In genomic region chr2:39128919-39129391, GRCh38 we compare ENCODE assay signal across 8 cellular contexts. TPM values are rescaled to one million over a fixed set of nuclear protein-coding genes. Genes with fewer than 3 reads are reported as not detected.
A peak's percentile ranks its signal among the peaks of the same experiment; 100 is the strongest.
DNase-seq lines count a peak whose midpoint lies in the region; ATAC-seq, FAIRE-seq and TF ChIP-seq lines count a peak whose summit lies in the region.

No MANE protein-coding gene starts in this region.

- TF ChIP-seq EP300 in GM12878 (IDR thresholded peaks at IDR 0.05; ENCODE audit: borderline replicate concordance in 1 of 2, control insufficient read depth in 1 of 2, low read depth in 2 of 2, low read length in 2 of 2): peak in 1 of 2 experiments; percentile 18; a peak in 1 of 4 replicates

- RAD21 ChIA-PET in GM12878 (lab: Charles Lee; ENCODE audit: unreplicated experiment): interaction anchor here (0.7 to 1.8 kb wide), 5 partner anchors 10 to 101 kb away, joined by 3 to 7 read pairs (median 6); no protein-coding TSS in a partner anchor

- H3K27ac ChIP-seq in GM12878 (ENCODE audit: control insufficient read depth, insufficient read depth): peak overlapping the region; percentile 56
- H3K27ac ChIP-seq in substantia nigra (ENCODE audit: low read depth, low read length, poor library complexity, severe bottlenecking): no peak overlapping the region

- peaks cover 18% of the 10 kb centered on the region for H3K4me1 ChIP-seq in GM12878 (ENCODE audit: control insufficient read depth, insufficient read depth, low read length)

- no TSS peak for BruUV-seq in GM12878 (replicated peaks; lab: Mats Ljungman, UMichigan)

- no peak for TF ChIP-seq CTCF in GM12878 (IDR thresholded peaks at IDR 0.05 in 2 of 3, conservative IDR thresholded peaks at IDR 0.05 in 1 of 3; ENCODE audit: control insufficient read depth in 2 of 3, extremely low read depth in 1 of 3, insufficient read depth in 1 of 3, low read depth in 3 of 3, low read length in 3 of 3)

- no peaks in the 10 kb centered on the region for H3K27me3 ChIP-seq in GM12878 (replicated peaks in 1 of 2; ENCODE audit: control insufficient read depth in 2 of 2, insufficient read depth in 2 of 2, low read length in 1 of 2)

- H3K9ac ChIP-seq in GM12878 (ENCODE audit: control insufficient read depth, insufficient read depth, low read length): no peak overlapping the region

- H3K9me3 ChIP-seq in GM12878 (replicated peaks; ENCODE audit: control insufficient read depth, insufficient read depth, low read length): no peaks in the 10 kb centered on the region

- DNase-seq in GM12892 (ENCODE audit: insufficient read length) (no peak), OCI-M1 (lab: John Stamatoyannopoulos, UW) (peak; percentile 88), GM12878 (ENCODE audit: low read depth, low spot score) (peak; percentile 74), NCI-H345 (lab: John Stamatoyannopoulos, UW) (no peak), substantia nigra (lab: John Stamatoyannopoulos, UW) (no peak), NCI-H446 (lab: John Stamatoyannopoulos, UW) (no peak)
- peak; percentile 24 for DNase-seq in stimulated activated CD8-positive, alpha-beta memory T cell treated with anti-CD3 and anti-CD28 coated beads, Interleukin-2, amount 100 ng/mL, for 1 hour (ENCODE audit: low read depth in 2 of 2)

- intact Hi-C loops in GM12878 (cut with micrococcal nuclease; ENCODE audit: unreplicated experiment): loop anchor here (10.0 kb wide), 1 partner anchor 514 kb away; no protein-coding TSS in a partner anchor

- ATAC-seq in HG02759 (IDR thresholded peaks at IDR 0.05; ENCODE audit: unreplicated experiment): peak; percentile 46
- peak; percentile 72 for ATAC-seq in GM12878

- POLR2A ChIA-PET in GM12878 (lab: Charles Lee): interaction anchor here (1.0 to 4.0 kb wide), 2 partner anchors 9 to 378 kb away, joined by 3 to 21 read pairs; partner anchors contain the start of genes SOS1 and SRSF7

- no peaks in the 10 kb centered on the region for H3K36me3 ChIP-seq in GM12878 (ENCODE audit: control insufficient read depth in 2 of 2, insufficient read depth in 2 of 2, low read length in 1 of 2)

- H3K4me3 ChIP-seq in GM12878: no peak overlapping the region

- 0% methylated on average over 1 of the region's 1 CpG for WGBS in GM12878 (ENCODE audit: insufficient coverage, insufficient replicate concordance, low lambda C conversion rate, missing lambda C conversion rate)

- CTCF ChIA-PET in GM12878 (lab: Yijun Ruan, JAX): interaction anchor here (1.0 to 2.2 kb wide), 6 partner anchors 10 to 100 kb away, joined by 5 to 8 read pairs (median 6); no protein-coding TSS in a partner anchor

- no peaks in the 10 kb centered on the region for H4K20me1 ChIP-seq in GM12878 (ENCODE audit: control insufficient read depth, insufficient read depth)

- SMC1A ChIA-PET in GM12878 (lab: Charles Lee; ENCODE audit: uncharacterized antibody, unreplicated experiment): interaction anchor here (0.6 to 2.3 kb wide), 7 partner anchors 9 to 70 kb away, joined by 3 to 17 read pairs (median 5); partner anchors contain the start of gene SOS1

- TF ChIP-seq POLR2A in GM12892 (IDR thresholded peaks at IDR 0.05; ENCODE audit: low read depth, low read length) (no peak), GM12878 (IDR thresholded peaks at IDR 0.05; ENCODE audit: low read depth, low read length) (no peak)

- FAIRE-seq in GM12892 (lab: Jason Lieb, UNC): peak; percentile 88
- FAIRE-seq in GM12878 (lab: Jason Lieb, UNC): peak; percentile 89

- TF ChIP-seq RAD21 in GM12878 (IDR thresholded peaks at IDR 0.05; ENCODE audit: insufficient read depth, low read depth, low read length): no peak

- H3K4me2 ChIP-seq in GM12878 (ENCODE audit: control insufficient read depth, insufficient read depth): peak overlapping the region; percentile 64

- in situ Hi-C loops in GM12878 (cut with MboI): no loop called here

- no peaks in the 10 kb centered on the region; the same call in 1 of the 2 replicates for H3K79me2 ChIP-seq in GM12878 (ENCODE audit: control insufficient read depth, insufficient read depth, low read length)

- H2AFZ ChIP-seq in GM12878 (ENCODE audit: control insufficient read depth, low read depth, low read length): peak overlapping the region; percentile 38; the same call in 1 of the 2 replicates

TF ChIP-seq in GM12878, 131 proteins besides CTCF, POLR2A, EP300 and RAD21 (continues in another document):
- TF ChIP-seq IRF4 (IDR thresholded peaks at IDR 0.05; ENCODE audit: low read depth, low read length): no peak
- TF ChIP-seq ZNF217 (IDR thresholded peaks at IDR 0.05): peak; percentile 34; the same call in 1 of the 2 replicates
- no peak for TF ChIP-seq MAX (IDR thresholded peaks at IDR 0.05; ENCODE audit: low read depth, low read length)
- no peak for TF ChIP-seq STAT3 (IDR thresholded peaks at IDR 0.05; ENCODE audit: low read depth, low read length)
- TF ChIP-seq PBX3 (IDR thresholded peaks at IDR 0.05; ENCODE audit: insufficient replicate concordance, low read depth, low read length): no peak
- no peak; the same call in 1 of the 2 replicates for TF ChIP-seq RCOR1 (conservative IDR thresholded peaks at IDR 0.05; ENCODE audit: low read depth, low read length)
- peak; percentile 18 for TF ChIP-seq MEF2B (IDR thresholded peaks at IDR 0.05; ENCODE audit: partially characterized antibody, poor library complexity, severe bottlenecking)
- TF ChIP-seq TCF7 (IDR thresholded peaks at IDR 0.05; ENCODE audit: borderline replicate concordance): peak; percentile 57; the same call in 1 of the 2 replicates
- no peak for TF ChIP-seq CBX3 (IDR thresholded peaks at IDR 0.05; ENCODE audit: borderline replicate concordance, low read depth)
- peak; percentile 87 for TF ChIP-seq PKNOX1 (IDR thresholded peaks at IDR 0.05)
- 0 out of 2 replicates have a peak, but pooled peaks have one; percentile 41 for TF ChIP-seq GATAD2B (conservative IDR thresholded peaks at IDR 0.05; ENCODE audit: low read depth)
- no peak for TF ChIP-seq HDAC6 (IDR thresholded peaks at IDR 0.05; ENCODE audit: unreplicated experiment)
- TF ChIP-seq WRNIP1 (IDR thresholded peaks at IDR 0.05; ENCODE audit: borderline replicate concordance, low read depth, low read length): no peak
- TF ChIP-seq TBL1XR1 (IDR thresholded peaks at IDR 0.05; ENCODE audit: low read depth, low read length): 0 out of 2 replicates have a peak, but pooled peaks have one; percentile 61
- peak; percentile 47; the same call in 1 of the 2 replicates for TF ChIP-seq RELB (IDR thresholded peaks at IDR 0.05; ENCODE audit: low read depth)
- peak; percentile 66 for TF ChIP-seq RUNX3 (IDR thresholded peaks at IDR 0.05; ENCODE audit: low read length)

RNA-seq across cellular contexts. Expression of gene SOS1, which starts 8.1 kb away (rescaled TPM):
- polyA plus RNA-seq in GM12892 (2012; ENCODE audit: missing spikeins): 10.5 TPM
- 108 TPM in 2 replicates for total RNA-seq in GM12878 (2013; cell fraction: nucleolus; rRNA removed)
- total RNA-seq in GM12878 (2014; rRNA removed) (6.9 and 8.6 TPM in 2 replicates), GM12878 (2014; rRNA removed; fragmentation: Illumina TruSeq; extraction: Trizol) (12.7 and 13.2 TPM in 2 replicates), GM12878 (2021) (14.5 and 16.1 TPM in 2 replicates)
- 2.0 TPM for polyA plus RNA-seq in GM12878 (2011; ENCODE audit: low read depth)
- polyA plus RNA-seq in GM12878 (2011; rRNA removed) (19.6 and 24.1 TPM in 2 replicates), GM12878 (2014; fragmentation: Illumina TruSeq; extraction: Trizol) (16.4 and 23.6 TPM in 2 replicates), GM12878 (2014; fragmentation: Nextera tagmentation; extraction: Ambion mirVana) (1 to 10 TPM; 2.1 TPM), GM12878 (2014; rRNA removed) (7.2 and 8.5 TPM in 2 replicates), GM12878 (2016; fragmentation: Nextera tagmentation; extraction: Ambion mirVana) (1 to 10 TPM; 2.6 to 4.5 TPM)
- polyA plus RNA-seq in GM12878 (2011; cell fraction: cytosol; rRNA removed): 11.9 and 12.1 TPM in 2 replicates
- 40.7 and 49.0 TPM in 2 replicates for polyA plus RNA-seq in GM12878 (2011; cell fraction: nucleus; rRNA removed)
- 3.5 and 7.5 TPM in 2 replicates for polyA plus RNA-seq in GM12878 (2012)
- 43.5 and 50.5 TPM in 2 replicates for polyA minus RNA-seq in GM12878 (2011; rRNA and poly(A)+ RNA removed)
- polyA minus RNA-seq in GM12878 (2011; cell fraction: cytosol; rRNA and poly(A)+ RNA removed): 9.8 and 17.9 TPM in 2 replicates
- 28.5 and 42.9 TPM in 2 replicates for polyA minus RNA-seq in GM12878 (2011; cell fraction: nucleus; rRNA and poly(A)+ RNA removed)

Comparison
In these comparisons a context has a peak if more than half of its experiments do, and no peak if none do; other contexts are left out.
1. DNase-seq: peak in OCI-M1 (single experiment), GM12878 (single experiment) and stimulated activated CD8-positive, alpha-beta memory T cell treated with anti-CD3 and anti-CD28 coated beads, Interleukin-2, amount 100 ng/mL, for 1 hour (2 of 2); none in GM12892 (single experiment), NCI-H345 (single experiment), substantia nigra (0 of 49) and NCI-H446 (0 of 2).